In the genomic region with DNA sequence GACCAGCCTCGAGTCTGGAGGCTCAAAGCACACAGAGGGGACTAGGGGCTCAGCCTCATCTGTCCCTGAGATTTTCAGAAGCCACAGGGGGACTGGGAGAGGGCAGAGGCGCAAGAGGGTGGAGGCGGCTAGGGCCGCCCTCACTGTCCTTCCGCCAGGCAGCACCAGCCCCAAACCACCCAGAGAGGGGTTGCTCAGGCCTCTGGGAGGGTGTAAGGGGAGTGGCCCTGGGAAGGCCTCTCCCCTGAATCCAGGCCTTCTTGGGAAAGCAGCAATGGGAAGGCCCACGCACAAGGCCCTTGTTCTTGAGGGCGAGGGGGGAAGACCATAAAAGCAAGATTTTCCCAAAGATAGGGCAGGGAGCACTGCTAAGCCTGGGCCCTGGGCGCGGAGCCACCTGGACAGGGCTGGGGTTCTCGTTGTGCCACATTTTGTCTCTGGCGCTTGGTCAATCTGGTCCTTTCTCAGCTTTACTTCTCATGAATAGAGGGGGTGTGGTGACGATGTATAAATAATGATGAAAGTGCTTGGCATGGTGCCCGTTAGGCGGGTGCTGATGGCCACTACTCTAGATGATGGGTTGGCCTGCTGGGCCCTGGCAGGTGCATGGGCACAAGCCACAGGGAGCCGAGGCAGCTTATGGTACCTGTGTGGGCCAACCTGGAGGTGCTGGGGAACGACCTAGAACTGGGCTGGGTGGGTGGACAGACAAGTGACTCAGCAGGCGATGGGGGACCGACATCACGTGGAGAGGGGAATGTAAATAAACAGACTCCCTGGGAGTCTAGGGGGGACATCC, we compare ENCODE assay signal across 8 cellular contexts. TPM values are rescaled to one million over a fixed set of nuclear protein-coding genes. Genes with fewer than 3 reads are reported as not detected.
DNase-seq lines count a peak whose midpoint lies in the region; ATAC-seq and TF ChIP-seq lines count a peak whose summit lies in the region.

No MANE protein-coding gene starts in this region.

- TF ChIP-seq CTCF in chondrocyte (IDR thresholded peaks at IDR 0.05) (no peak), coronary artery (IDR thresholded peaks at IDR 0.05) (no peak)

- DNase-seq in activated T-cell treated with anti-CD3 and anti-CD28 coated beads, Interleukin-2, amount 50 U/mL, for 1 hour = peak; percentile 17
- DNase-seq in activated T-cell treated with anti-CD3 and anti-CD28 coated beads for 4 hours = no peak
- DNase-seq in NCI-H345 treated with DMSO at 0.1 percent for 48 hours (lab: John Stamatoyannopoulos, UW; ENCODE audit: unreplicated experiment) = peak; percentile 99
- DNase-seq in chondrocyte (ENCODE audit: low spot score) = peak; percentile 85
- no peak for DNase-seq in coronary artery (ENCODE audit: low spot score)
- no peak for DNase-seq in activated T-cell treated with anti-CD3 and anti-CD28 coated beads, Interleukin-2, amount 50 U/mL, for 24 hours

- WGBS in thymus = 93% methylated on average over 19 of the region's 19 CpGs

- H3K4me1 Mint-ChIP-seq in chondrocyte (ENCODE audit: low read depth) = peaks cover 26% of the 10 kb centered on the region
- H3K4me1 Mint-ChIP-seq in activated T-cell treated with anti-CD3 and anti-CD28 coated beads, Interleukin-2, amount 50 U/mL, for 24 hours (ENCODE audit: low read depth) = peaks cover 47% of the 10 kb centered on the region

- H3K36me3 ChIP-seq in thymus (ENCODE audit: control insufficient read depth, insufficient read depth) = peaks cover 9% of the 10 kb centered on the region

- H3K4me3 Mint-ChIP-seq in chondrocyte (ENCODE audit: unreplicated experiment) = no peak overlapping the region
- H3K4me3 Mint-ChIP-seq in activated T-cell treated with anti-CD3 and anti-CD28 coated beads, Interleukin-2, amount 50 U/mL, for 24 hours = no peak overlapping the region

- peaks cover 2% of the 10 kb centered on the region for H3K27me3 ChIP-seq in thymus (ENCODE audit: control insufficient read depth, insufficient read depth)

- no peaks in the 10 kb centered on the region for H3K9me3 Mint-ChIP-seq in chondrocyte (ENCODE audit: low read depth)
- H3K9me3 Mint-ChIP-seq in activated T-cell treated with anti-CD3 and anti-CD28 coated beads, Interleukin-2, amount 50 U/mL, for 24 hours = no peaks in the 10 kb centered on the region

- no peak for ATAC-seq in HG02623 (IDR thresholded peaks at IDR 0.05; ENCODE audit: unreplicated experiment)

- H3K27me3 Mint-ChIP-seq in chondrocyte (ENCODE audit: low read depth) = no peaks in the 10 kb centered on the region
- H3K27me3 Mint-ChIP-seq in activated T-cell treated with anti-CD3 and anti-CD28 coated beads, Interleukin-2, amount 50 U/mL, for 24 hours = no peaks in the 10 kb centered on the region

- peak overlapping the region; percentile 14 for H3K27ac Mint-ChIP-seq in chondrocyte (ENCODE audit: unreplicated experiment)
- no peak overlapping the region for H3K27ac Mint-ChIP-seq in activated T-cell treated with anti-CD3 and anti-CD28 coated beads, Interleukin-2, amount 50 U/mL, for 24 hours

- H3K9me3 ChIP-seq in thymus (ENCODE audit: control insufficient read depth) = no peaks in the 10 kb centered on the region

- H3K27ac ChIP-seq in thymus (ENCODE audit: low read depth) (peak overlapping the region; percentile 26), coronary artery (no peak overlapping the region)

- H3K4me1 ChIP-seq in thymus (ENCODE audit: control insufficient read depth, insufficient read depth, low read length) = peaks cover 9% of the 10 kb centered on the region

- H3K36me3 Mint-ChIP-seq in chondrocyte (ENCODE audit: low read depth) = no peaks in the 10 kb centered on the region
- H3K36me3 Mint-ChIP-seq in activated T-cell treated with anti-CD3 and anti-CD28 coated beads, Interleukin-2, amount 50 U/mL, for 24 hours (ENCODE audit: low read depth) = peaks cover 39% of the 10 kb centered on the region

- no peak overlapping the region for H3K4me3 ChIP-seq in thymus (ENCODE audit: low read length)
- no peak overlapping the region for H3K4me3 ChIP-seq in coronary artery

RNA-seq across cellular contexts. Expression of gene SAMD10, which starts 4.8 kb away (rescaled TPM):
- total RNA-seq in chondrocyte = 3.8 to 4.7 TPM (median 4.3 TPM) in 3 replicates
- polyA plus RNA-seq in thymus = 10.5 TPM

RNA-seq across cellular contexts. Expression of gene ZNF512B, which starts 4.9 kb away (rescaled TPM):
- total RNA-seq in chondrocyte = 36.5 to 44.3 TPM (median 37.2 TPM) in 3 replicates
- polyA plus RNA-seq in thymus = 13.4 TPM

RNA-seq across cellular contexts. Expression of gene PRPF6, which starts 6.3 kb away (rescaled TPM):
- total RNA-seq in chondrocyte = 49.0 to 56.6 TPM (median 49.5 TPM) in 3 replicates
- 56.1 TPM for polyA plus RNA-seq in thymus

RNA-seq across cellular contexts. Expression of gene UCKL1, which starts 18.4 kb away (rescaled TPM):
- total RNA-seq in chondrocyte = 24.3 to 27.5 TPM (median 27.2 TPM) in 3 replicates
- 51.8 TPM for polyA plus RNA-seq in thymus

Comparison
In these comparisons a context has a peak if more than half of its experiments do, and no peak if none do; other contexts are left out.
1. DNase-seq: peak in activated T-cell treated with anti-CD3 and anti-CD28 coated beads, Interleukin-2, amount 50 U/mL, for 1 hour (single experiment), NCI-H345 treated with DMSO at 0.1 percent for 48 hours (single experiment) and chondrocyte (single experiment); none in activated T-cell treated with anti-CD3 and anti-CD28 coated beads for 4 hours (single experiment), coronary artery (single experiment) and activated T-cell treated with anti-CD3 and anti-CD28 coated beads, Interleukin-2, amount 50 U/mL, for 24 hours (single experiment).